2 cellular contexts compared by ENCODE assay signal in the genomic region with DNA sequence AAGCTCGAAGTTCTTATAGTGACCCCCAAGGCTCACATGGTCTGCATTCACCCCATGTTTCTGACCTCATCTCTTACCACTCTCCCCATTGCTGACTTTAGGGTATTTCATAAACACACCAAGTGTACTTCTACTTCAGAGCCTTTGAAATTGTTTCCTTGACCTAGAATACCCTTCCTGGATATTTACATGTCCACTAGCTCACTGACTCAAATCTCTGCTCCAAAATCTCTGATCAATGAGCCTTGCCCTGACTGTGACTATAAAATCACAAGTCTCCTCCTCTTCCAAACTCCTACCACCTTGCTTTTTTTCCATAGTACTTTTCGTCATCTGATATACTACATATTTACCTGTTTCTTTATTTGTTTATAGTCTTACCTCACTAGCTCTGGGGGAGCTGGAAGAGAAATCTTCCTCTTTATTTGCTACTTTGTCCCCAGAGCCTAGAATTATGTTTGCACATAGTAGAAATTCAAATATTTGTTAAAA.
TF ChIP-seq lines count a peak whose summit lies in the region.

No MANE protein-coding gene starts in this region.

TF ChIP-seq in GM23338, 12 proteins besides CTCF, POLR2A, EP300 and RAD21 (continues in another document):
- no peak for TF ChIP-seq ZNF114 (CRISPR knock-in tag; IDR thresholded peaks at IDR 0.05)
- TF ChIP-seq ETS1 (IDR thresholded peaks at IDR 0.05) = no peak
- TF ChIP-seq, protein P1, sequence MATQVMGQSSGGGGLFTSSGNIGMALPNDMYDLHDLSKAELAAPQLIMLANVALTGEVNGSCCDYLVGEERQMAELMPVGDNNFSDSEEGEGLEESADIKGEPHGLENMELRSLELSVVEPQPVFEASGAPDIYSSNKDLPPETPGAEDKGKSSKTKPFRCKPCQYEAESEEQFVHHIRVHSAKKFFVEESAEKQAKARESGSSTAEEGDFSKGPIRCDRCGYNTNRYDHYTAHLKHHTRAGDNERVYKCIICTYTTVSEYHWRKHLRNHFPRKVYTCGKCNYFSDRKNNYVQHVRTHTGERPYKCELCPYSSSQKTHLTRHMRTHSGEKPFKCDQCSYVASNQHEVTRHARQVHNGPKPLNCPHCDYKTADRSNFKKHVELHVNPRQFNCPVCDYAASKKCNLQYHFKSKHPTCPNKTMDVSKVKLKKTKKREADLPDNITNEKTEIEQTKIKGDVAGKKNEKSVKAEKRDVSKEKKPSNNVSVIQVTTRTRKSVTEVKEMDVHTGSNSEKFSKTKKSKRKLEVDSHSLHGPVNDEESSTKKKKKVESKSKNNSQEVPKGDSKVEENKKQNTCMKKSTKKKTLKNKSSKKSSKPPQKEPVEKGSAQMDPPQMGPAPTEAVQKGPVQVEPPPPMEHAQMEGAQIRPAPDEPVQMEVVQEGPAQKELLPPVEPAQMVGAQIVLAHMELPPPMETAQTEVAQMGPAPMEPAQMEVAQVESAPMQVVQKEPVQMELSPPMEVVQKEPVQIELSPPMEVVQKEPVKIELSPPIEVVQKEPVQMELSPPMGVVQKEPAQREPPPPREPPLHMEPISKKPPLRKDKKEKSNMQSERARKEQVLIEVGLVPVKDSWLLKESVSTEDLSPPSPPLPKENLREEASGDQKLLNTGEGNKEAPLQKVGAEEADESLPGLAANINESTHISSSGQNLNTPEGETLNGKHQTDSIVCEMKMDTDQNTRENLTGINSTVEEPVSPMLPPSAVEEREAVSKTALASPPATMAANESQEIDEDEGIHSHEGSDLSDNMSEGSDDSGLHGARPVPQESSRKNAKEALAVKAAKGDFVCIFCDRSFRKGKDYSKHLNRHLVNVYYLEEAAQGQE (IDR thresholded peaks at IDR 0.05; ENCODE audit: unreplicated experiment) = no peak
- TF ChIP-seq, protein P2, sequence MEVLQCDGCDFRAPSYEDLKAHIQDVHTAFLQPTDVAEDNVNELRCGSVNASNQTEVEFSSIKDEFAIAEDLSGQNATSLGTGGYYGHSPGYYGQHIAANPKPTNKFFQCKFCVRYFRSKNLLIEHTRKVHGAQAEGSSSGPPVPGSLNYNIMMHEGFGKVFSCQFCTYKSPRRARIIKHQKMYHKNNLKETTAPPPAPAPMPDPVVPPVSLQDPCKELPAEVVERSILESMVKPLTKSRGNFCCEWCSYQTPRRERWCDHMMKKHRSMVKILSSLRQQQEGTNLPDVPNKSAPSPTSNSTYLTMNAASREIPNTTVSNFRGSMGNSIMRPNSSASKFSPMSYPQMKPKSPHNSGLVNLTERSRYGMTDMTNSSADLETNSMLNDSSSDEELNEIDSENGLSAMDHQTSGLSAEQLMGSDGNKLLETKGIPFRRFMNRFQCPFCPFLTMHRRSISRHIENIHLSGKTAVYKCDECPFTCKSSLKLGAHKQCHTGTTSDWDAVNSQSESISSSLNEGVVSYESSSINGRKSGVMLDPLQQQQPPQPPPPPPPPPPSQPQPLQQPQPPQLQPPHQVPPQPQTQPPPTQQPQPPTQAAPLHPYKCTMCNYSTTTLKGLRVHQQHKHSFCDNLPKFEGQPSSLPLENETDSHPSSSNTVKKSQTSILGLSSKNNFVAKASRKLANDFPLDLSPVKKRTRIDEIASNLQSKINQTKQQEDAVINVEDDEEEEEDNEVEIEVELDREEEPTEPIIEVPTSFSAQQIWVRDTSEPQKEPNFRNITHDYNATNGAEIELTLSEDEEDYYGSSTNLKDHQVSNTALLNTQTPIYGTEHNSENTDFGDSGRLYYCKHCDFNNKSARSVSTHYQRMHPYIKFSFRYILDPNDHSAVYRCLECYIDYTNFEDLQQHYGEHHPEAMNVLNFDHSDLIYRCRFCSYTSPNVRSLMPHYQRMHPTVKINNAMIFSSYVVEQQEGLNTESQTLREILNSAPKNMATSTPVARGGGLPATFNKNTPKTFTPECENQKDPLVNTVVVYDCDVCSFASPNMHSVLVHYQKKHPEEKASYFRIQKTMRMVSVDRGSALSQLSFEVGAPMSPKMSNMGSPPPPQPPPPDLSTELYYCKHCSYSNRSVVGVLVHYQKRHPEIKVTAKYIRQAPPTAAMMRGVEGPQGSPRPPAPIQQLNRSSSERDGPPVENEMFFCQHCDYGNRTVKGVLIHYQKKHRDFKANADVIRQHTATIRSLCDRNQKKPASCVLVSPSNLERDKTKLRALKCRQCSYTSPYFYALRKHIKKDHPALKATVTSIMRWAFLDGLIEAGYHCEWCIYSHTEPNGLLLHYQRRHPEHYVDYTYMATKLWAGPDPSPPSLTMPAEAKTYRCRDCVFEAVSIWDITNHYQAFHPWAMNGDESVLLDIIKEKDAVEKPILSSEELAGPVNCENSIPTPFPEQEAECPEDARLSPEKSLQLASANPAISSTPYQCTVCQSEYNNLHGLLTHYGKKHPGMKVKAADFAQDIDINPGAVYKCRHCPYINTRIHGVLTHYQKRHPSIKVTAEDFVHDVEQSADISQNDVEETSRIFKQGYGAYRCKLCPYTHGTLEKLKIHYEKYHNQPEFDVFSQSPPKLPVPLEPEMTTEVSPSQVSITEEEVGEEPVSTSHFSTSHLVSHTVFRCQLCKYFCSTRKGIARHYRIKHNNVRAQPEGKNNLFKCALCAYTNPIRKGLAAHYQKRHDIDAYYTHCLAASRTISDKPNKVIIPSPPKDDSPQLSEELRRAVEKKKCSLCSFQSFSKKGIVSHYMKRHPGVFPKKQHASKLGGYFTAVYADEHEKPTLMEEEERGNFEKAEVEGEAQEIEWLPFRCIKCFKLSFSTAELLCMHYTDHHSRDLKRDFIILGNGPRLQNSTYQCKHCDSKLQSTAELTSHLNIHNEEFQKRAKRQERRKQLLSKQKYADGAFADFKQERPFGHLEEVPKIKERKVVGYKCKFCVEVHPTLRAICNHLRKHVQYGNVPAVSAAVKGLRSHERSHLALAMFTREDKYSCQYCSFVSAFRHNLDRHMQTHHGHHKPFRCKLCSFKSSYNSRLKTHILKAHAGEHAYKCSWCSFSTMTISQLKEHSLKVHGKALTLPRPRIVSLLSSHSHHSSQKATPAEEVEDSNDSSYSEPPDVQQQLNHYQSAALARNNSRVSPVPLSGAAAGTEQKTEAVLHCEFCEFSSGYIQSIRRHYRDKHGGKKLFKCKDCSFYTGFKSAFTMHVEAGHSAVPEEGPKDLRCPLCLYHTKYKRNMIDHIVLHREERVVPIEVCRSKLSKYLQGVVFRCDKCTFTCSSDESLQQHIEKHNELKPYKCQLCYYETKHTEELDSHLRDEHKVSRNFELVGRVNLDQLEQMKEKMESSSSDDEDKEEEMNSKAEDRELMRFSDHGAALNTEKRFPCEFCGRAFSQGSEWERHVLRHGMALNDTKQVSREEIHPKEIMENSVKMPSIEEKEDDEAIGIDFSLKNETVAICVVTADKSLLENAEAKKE (CRISPR knock-in tag; IDR thresholded peaks at IDR 0.05) = no peak
- no peak for TF ChIP-seq EZH2phosphoT487 (IDR thresholded peaks at IDR 0.05; ENCODE audit: unreplicated experiment)
- no peak for TF ChIP-seq ZNF331 (CRISPR knock-in tag; IDR thresholded peaks at IDR 0.05; ENCODE audit: low read depth)
- no peak for TF ChIP-seq EZH2 (IDR thresholded peaks at IDR 0.05; ENCODE audit: low read depth, unreplicated experiment)
- TF ChIP-seq NANOG (IDR thresholded peaks at IDR 0.05; ENCODE audit: borderline replicate concordance) = no peak
- TF ChIP-seq POLR2AphosphoS5 (IDR thresholded peaks at IDR 0.05; ENCODE audit: low read depth) = no peak
- TF ChIP-seq JUNB (IDR thresholded peaks at IDR 0.05; ENCODE audit: unreplicated experiment) = no peak

TF ChIP-seq in HepG2, 621 proteins besides CTCF, POLR2A, EP300 and RAD21 (continues in another document):
- TF ChIP-seq IRX3 (CRISPR knock-in tag; IDR thresholded peaks at IDR 0.05; ENCODE audit: borderline replicate concordance, low read depth) (no peak), ZBTB21 (CRISPR knock-in tag; IDR thresholded peaks at IDR 0.05) (peak; percentile 55; the same call in 1 of the 2 replicates), ZNF572 (CRISPR knock-in tag; IDR thresholded peaks at IDR 0.05) (no peak), SAP130 (CRISPR knock-in tag; IDR thresholded peaks at IDR 0.05; ENCODE audit: low read depth) (0 out of 2 replicates have a peak, but pooled peaks have one; percentile 10), FOSL2 (CRISPR knock-in tag; IDR thresholded peaks at IDR 0.05) (peak; percentile 67), FOXP4 (CRISPR knock-in tag; IDR thresholded peaks at IDR 0.05) (peak; percentile 82), RBM22 (optimal IDR thresholded peaks at IDR 0.05; ENCODE audit: low read length) (no peak), CENPT (CRISPR knock-in tag; IDR thresholded peaks at IDR 0.05; ENCODE audit: low read depth) (no peak), ZMYM3 (CRISPR knock-in tag; IDR thresholded peaks at IDR 0.05) (no peak), ZFP37 (CRISPR knock-in tag; IDR thresholded peaks at IDR 0.05; ENCODE audit: borderline replicate concordance) (no peak), ZNF556 (CRISPR knock-in tag; IDR thresholded peaks at IDR 0.05; ENCODE audit: borderline replicate concordance) (no peak), BHLHE40 (IDR thresholded peaks at IDR 0.05; ENCODE audit: low read length) (no peak), CHCHD3 (CRISPR knock-in tag; IDR thresholded peaks at IDR 0.05) (no peak), FOXA1 (IDR thresholded peaks at IDR 0.05) (peak; percentile 37; the same call in 1 of the 2 replicates), FOXA1 (CRISPR knock-in tag; IDR thresholded peaks at IDR 0.05) (peak; percentile 45), ZBTB3 (CRISPR knock-in tag; IDR thresholded peaks at IDR 0.05; ENCODE audit: borderline replicate concordance, low read depth) (no peak), ZFP82 (CRISPR knock-in tag; IDR thresholded peaks at IDR 0.05; ENCODE audit: borderline replicate concordance) (no peak), JARID2 (CRISPR knock-in tag; IDR thresholded peaks at IDR 0.05; ENCODE audit: insufficient replicate concordance) (no peak), THAP11 (CRISPR knock-in tag; IDR thresholded peaks at IDR 0.05) (no peak), RARA (CRISPR knock-in tag; IDR thresholded peaks at IDR 0.05) (peak; percentile 80), DMTF1 (CRISPR knock-in tag; IDR thresholded peaks at IDR 0.05) (no peak), NKX3-1 (CRISPR knock-in tag; IDR thresholded peaks at IDR 0.05) (peak; percentile 44; the same call in 1 of the 2 replicates), CCDC6 (CRISPR knock-in tag; IDR thresholded peaks at IDR 0.05) (no peak), KDM1A (CRISPR knock-in tag; IDR thresholded peaks at IDR 0.05) (no peak), ZMYM4 (CRISPR knock-in tag; IDR thresholded peaks at IDR 0.05) (peak; percentile 26; the same call in 1 of the 2 replicates), IKZF5 (CRISPR knock-in tag; IDR thresholded peaks at IDR 0.05) (peak; percentile 63; the same call in 1 of the 2 replicates), ZNF670 (CRISPR knock-in tag; IDR thresholded peaks at IDR 0.05; ENCODE audit: borderline replicate concordance) (peak; percentile 35; the same call in 1 of the 2 replicates)
- TF ChIP-seq, protein P3, sequence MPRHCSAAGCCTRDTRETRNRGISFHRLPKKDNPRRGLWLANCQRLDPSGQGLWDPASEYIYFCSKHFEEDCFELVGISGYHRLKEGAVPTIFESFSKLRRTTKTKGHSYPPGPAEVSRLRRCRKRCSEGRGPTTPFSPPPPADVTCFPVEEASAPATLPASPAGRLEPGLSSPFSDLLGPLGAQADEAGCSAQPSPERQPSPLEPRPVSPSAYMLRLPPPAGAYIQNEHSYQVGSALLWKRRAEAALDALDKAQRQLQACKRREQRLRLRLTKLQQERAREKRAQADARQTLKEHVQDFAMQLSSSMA (CRISPR knock-in tag; IDR thresholded peaks at IDR 0.05) = no peak
- TF ChIP-seq, protein P4, sequence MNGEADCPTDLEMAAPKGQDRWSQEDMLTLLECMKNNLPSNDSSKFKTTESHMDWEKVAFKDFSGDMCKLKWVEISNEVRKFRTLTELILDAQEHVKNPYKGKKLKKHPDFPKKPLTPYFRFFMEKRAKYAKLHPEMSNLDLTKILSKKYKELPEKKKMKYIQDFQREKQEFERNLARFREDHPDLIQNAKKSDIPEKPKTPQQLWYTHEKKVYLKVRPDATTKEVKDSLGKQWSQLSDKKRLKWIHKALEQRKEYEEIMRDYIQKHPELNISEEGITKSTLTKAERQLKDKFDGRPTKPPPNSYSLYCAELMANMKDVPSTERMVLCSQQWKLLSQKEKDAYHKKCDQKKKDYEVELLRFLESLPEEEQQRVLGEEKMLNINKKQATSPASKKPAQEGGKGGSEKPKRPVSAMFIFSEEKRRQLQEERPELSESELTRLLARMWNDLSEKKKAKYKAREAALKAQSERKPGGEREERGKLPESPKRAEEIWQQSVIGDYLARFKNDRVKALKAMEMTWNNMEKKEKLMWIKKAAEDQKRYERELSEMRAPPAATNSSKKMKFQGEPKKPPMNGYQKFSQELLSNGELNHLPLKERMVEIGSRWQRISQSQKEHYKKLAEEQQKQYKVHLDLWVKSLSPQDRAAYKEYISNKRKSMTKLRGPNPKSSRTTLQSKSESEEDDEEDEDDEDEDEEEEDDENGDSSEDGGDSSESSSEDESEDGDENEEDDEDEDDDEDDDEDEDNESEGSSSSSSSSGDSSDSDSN (CRISPR knock-in tag; IDR thresholded peaks at IDR 0.05) = no peak
